In the genomic region with DNA sequence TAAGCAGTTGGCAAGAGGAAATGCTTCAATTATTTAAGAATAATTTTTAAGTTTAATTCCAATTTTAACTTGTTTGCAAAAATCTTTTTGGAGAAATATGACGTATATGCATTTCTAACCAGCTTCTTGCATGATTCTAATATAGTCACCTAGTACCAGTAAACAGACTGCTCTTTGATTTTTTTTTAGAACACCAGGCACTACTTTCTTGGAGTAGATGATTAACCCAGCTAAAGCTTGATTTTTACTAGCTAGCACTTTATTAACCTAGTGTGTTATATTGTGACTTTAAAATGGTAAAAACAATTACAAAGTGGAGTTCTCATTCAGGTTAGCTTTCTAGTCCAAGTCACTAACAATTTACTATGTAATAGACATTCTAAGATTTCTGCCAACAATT, we compare ENCODE assay signal across 21 cellular contexts. TPM values are rescaled to one million over a fixed set of nuclear protein-coding genes. Genes with fewer than 3 reads are reported as not detected.
DNase-seq lines count a peak whose midpoint lies in the region; ATAC-seq, FAIRE-seq and TF ChIP-seq lines count a peak whose summit lies in the region.
"Had no signal": no experiment of that assay in that cellular context is flagged by ENCODE, and none has a peak within 500 bp of the region (broad histone marks: within the 10 kb centered on the region; RNA-seq: fewer than 3 reads in every experiment).

No MANE protein-coding gene starts in this region.

- no peaks in the 10 kb centered on the region for H3K27me3 ChIP-seq in right lobe of liver
- no peaks in the 10 kb centered on the region for H3K27me3 ChIP-seq in HepG2 (ENCODE audit: control insufficient read depth in 1 of 2, insufficient read depth in 2 of 2, low read length in 2 of 2)
- no peaks in the 10 kb centered on the region for H3K27me3 ChIP-seq in body of pancreas
- H3K27me3 ChIP-seq in small intestine (ENCODE audit: control insufficient read depth in 2 of 2, insufficient read depth in 2 of 2, low read length in 2 of 2): no peaks in the 10 kb centered on the region
- H3K27me3 ChIP-seq in osteoblast (ENCODE audit: insufficient read depth, low read length): no peaks in the 10 kb centered on the region

- no peak overlapping the region for H2AFZ ChIP-seq in HepG2 (ENCODE audit: low read length)
- H2AFZ ChIP-seq in osteoblast (ENCODE audit: low read length): no peak overlapping the region

- H3K27ac ChIP-seq in right lobe of liver (no peak overlapping the region), HepG2 (ENCODE audit: extremely low read length, insufficient read depth, low read length) (no peak overlapping the region), body of pancreas (peak overlapping the region in 1 of 4 donors; percentile 41), small intestine (ENCODE audit: low read depth in 1 of 2, low read length in 1 of 2) (no peak overlapping the region), osteoblast (ENCODE audit: low read depth, low read length) (no peak overlapping the region)

- H3K9me3 ChIP-seq in right lobe of liver (no peaks in the 10 kb centered on the region), HepG2 (ENCODE audit: low read length) (no peaks in the 10 kb centered on the region), body of pancreas (no peaks in the 10 kb centered on the region), small intestine (ENCODE audit: control insufficient read depth, low read depth) (no peaks in the 10 kb centered on the region), osteoblast (ENCODE audit: low read depth, low read length) (no peaks in the 10 kb centered on the region)

- H3K79me2 ChIP-seq in HepG2 (ENCODE audit: insufficient read depth, low read length) (no peaks in the 10 kb centered on the region), osteoblast (ENCODE audit: insufficient read depth, low read length) (no peaks in the 10 kb centered on the region)

- TF ChIP-seq EP300 in HepG2 (IDR thresholded peaks at IDR 0.05; ENCODE audit: low read depth in 2 of 2, low read length in 2 of 2): no peak
- TF ChIP-seq EP300 in HepG2 (CRISPR knock-in tag; IDR thresholded peaks at IDR 0.05; ENCODE audit: borderline replicate concordance): no peak

- no peak overlapping the region for H3K9ac ChIP-seq in HepG2 (ENCODE audit: insufficient read depth, low read depth, low read length)

- 17% methylated on average over 1 of the region's 1 CpG for WGBS in right lobe of liver (ENCODE audit: insufficient coverage, low coverage, low lambda C conversion rate, missing lambda C conversion rate)
- 32% methylated on average over 1 of the region's 1 CpG for WGBS in HepG2 (ENCODE audit: low lambda C conversion rate)
- 27 to 33% methylated on average over 1 of the region's 1 CpG for WGBS in body of pancreas, 2 donors
- WGBS in small intestine, 3 donors: 17 to 61% (median 37%) methylated on average over 1 of the region's 1 CpG

- no TSS peak for BruUV-seq in HepG2 (replicated peaks; lab: Mats Ljungman, UMichigan)

- H3K36me3 ChIP-seq in right lobe of liver (no peaks in the 10 kb centered on the region), HepG2 (replicated peaks in 1 of 2; ENCODE audit: control insufficient read depth in 1 of 2, insufficient read depth in 2 of 2, low read length in 2 of 2) (no peaks in the 10 kb centered on the region), body of pancreas (replicated peaks in 1 of 2; ENCODE audit: insufficient read depth in 1 of 2, low read depth in 2 of 2) (no peaks in the 10 kb centered on the region), small intestine (ENCODE audit: control insufficient read depth in 2 of 2, insufficient read depth in 2 of 2, low read length in 2 of 2) (no peaks in the 10 kb centered on the region), osteoblast (ENCODE audit: insufficient read depth, low read length) (peaks cover 5% of the 10 kb centered on the region)

- peak; percentile 68 to 77 (median 73) for ATAC-seq in right lobe of liver
- no peak for ATAC-seq in HepG2
- peak; percentile 60 for ATAC-seq in body of pancreas
- peak; percentile 75 for ATAC-seq in left colon
- ATAC-seq: Right ventricle myocardium inferior had no signal

- TF ChIP-seq RAD21 in HepG2 (CRISPR knock-in tag; IDR thresholded peaks at IDR 0.05): no peak

- H3K4me3 ChIP-seq in right lobe of liver: no peak overlapping the region
- no peak overlapping the region for H3K4me3 ChIP-seq in HepG2 (replicated peaks in 1 of 3; ENCODE audit: insufficient read depth in 1 of 3, low read depth in 2 of 3, low read length in 3 of 3)
- H3K4me3 ChIP-seq in body of pancreas: no peak overlapping the region
- H3K4me3 ChIP-seq in small intestine (ENCODE audit: low read depth in 1 of 2, low read length in 2 of 2): no peak overlapping the region
- no peak overlapping the region for H3K4me3 ChIP-seq in osteoblast (ENCODE audit: insufficient read depth, low read length)

- peaks cover 0 to 6% (median 3%) of the 10 kb centered on the region in 4 donors for H3K4me1 ChIP-seq in right lobe of liver
- peaks cover 15% of the 10 kb centered on the region for H3K4me1 ChIP-seq in HepG2 (ENCODE audit: insufficient read depth, low read length)
- H3K4me1 ChIP-seq in body of pancreas: peaks cover 14% of the 10 kb centered on the region
- H3K4me1 ChIP-seq in small intestine (ENCODE audit: control insufficient read depth in 2 of 2, insufficient read depth in 1 of 2, low read depth in 1 of 2, low read length in 1 of 2): no peaks in the 10 kb centered on the region
- H3K4me1 ChIP-seq in osteoblast (ENCODE audit: insufficient read depth, low read length): peaks cover 7% of the 10 kb centered on the region

- H3K4me2 ChIP-seq in HepG2 (ENCODE audit: low read depth, low read length): no peak overlapping the region
- no peak overlapping the region for H3K4me2 ChIP-seq in osteoblast (ENCODE audit: insufficient read depth, low read length)

- in situ Hi-C loops in HepG2 (cut with HindIII; ENCODE audit: extremely low pct_ligation_motif_present, low pct_unique_long_range_greater_than_20kb): loop anchor here (10.0 kb wide), 1 partner anchor 308 kb away; the partner anchor contains the start of gene DNM1L

- intact Hi-C loops in right lobe of liver (cut with DNase I): loop anchor here in 1 of 2 donors (10.0 kb wide), 1 partner anchor 288 kb away; no protein-coding TSS in a partner anchor
- intact Hi-C loops in HepG2 (cut with micrococcal nuclease; ENCODE audit: unreplicated experiment): loop anchor here (5.0 kb wide), 2 partner anchors 91 to 391 kb away; partner anchors contain the start of gene YARS2
- intact Hi-C loops in body of pancreas (cut with DNase I): loop anchor here (10.0 kb wide), 2 partner anchors 78 to 298 kb away; no protein-coding TSS in a partner anchor
- intact Hi-C loops in left colon (cut with DNase I, micrococcal nuclease): no loop called here

- H4K20me1 ChIP-seq in HepG2 (ENCODE audit: insufficient read depth, low read length) (no peaks in the 10 kb centered on the region), osteoblast (ENCODE audit: insufficient read depth, low read length) (no peaks in the 10 kb centered on the region)

- DNase-seq in right lobe of liver (no peak), HepG2 (ENCODE audit: low spot score) (no peak), body of pancreas (no peak), left colon (no peak), small intestine (peak; percentile 49), GF-D8 (lab: John Stamatoyannopoulos, UW) (no peak), osteoblast (ENCODE audit: insufficient read length, low spot score, missing footprints) (no peak), NCI-H2196 treated with DMSO at 0.1 percent for 48 hours (lab: John Stamatoyannopoulos, UW; ENCODE audit: unreplicated experiment) (no peak)
- DNase-seq: CD4-positive, alpha-beta T cell; COR-L47; GOT3; HCEC 1CT; KG1; NCI-H1105; NCI-H146; NCI-H2029; NCI-H226; NCI-H524; NCI-H82 had no signal

- TF ChIP-seq POLR2A in right lobe of liver (IDR thresholded peaks at IDR 0.05) (no peak), HepG2 (IDR thresholded peaks at IDR 0.05; ENCODE audit: insufficient read depth in 1 of 2, low read depth in 2 of 2, low read length in 2 of 2) (no peak), body of pancreas (IDR thresholded peaks at IDR 0.05) (no peak)

- TF ChIP-seq CTCF in right lobe of liver (IDR thresholded peaks at IDR 0.05) (no peak), HepG2 (CRISPR knock-in tag; IDR thresholded peaks at IDR 0.05) (no peak), body of pancreas (IDR thresholded peaks at IDR 0.05) (no peak), osteoblast (IDR thresholded peaks at IDR 0.05; ENCODE audit: extremely low read depth, low read depth, low read length) (no peak)

- FAIRE-seq in HepG2 (lab: Jason Lieb, UNC) (no peak), small intestine (lab: Jason Lieb, UNC) (no peak)
- FAIRE-seq: GM12892 had no signal

- CTCF ChIA-PET in HepG2 (lab: Yijun Ruan, JAX; ENCODE audit: low intra/inter-chr PET ratio, low total read pairs): interaction anchor here (1.8 kb wide), 1 partner anchor 304 kb away, joined by 14 read pairs; no protein-coding TSS in a partner anchor

- POLR2A ChIA-PET in HepG2 (lab: Yijun Ruan, JAX): no interaction called here

RNA-seq across cellular contexts. Expression of gene FGD4, which starts 32.7 kb away (rescaled TPM):
- total RNA-seq in right lobe of liver (10 to 100 TPM; 15.1 to 29.3 (median 20.3) TPM), HepG2 (2016; rRNA removed; fragmentation: Illumina TruSeq; extraction: Trizol) (4.6 and 5.3 TPM in 2 replicates), body of pancreas (10 to 100 TPM; 36.3 to 54.4 TPM), left colon (10 to 100 TPM; 54.6 to 84.0 TPM), osteoblast (5.6 and 11.9 TPM in 2 replicates)
- 9.9 and 11.4 TPM in 2 replicates for total RNA-seq in HepG2 (2016; cell fraction: cytosol; rRNA removed; fragmentation: Illumina TruSeq; extraction: Trizol; ENCODE audit: low read depth)
- 4.6 and 5.5 TPM in 2 replicates for total RNA-seq in HepG2 (2016; cell fraction: insoluble cytoplasmic fraction; rRNA removed; fragmentation: Illumina TruSeq; extraction: Trizol)
- 4.0 and 5.2 TPM in 2 replicates for total RNA-seq in HepG2 (2016; cell fraction: membrane; rRNA removed; fragmentation: Illumina TruSeq; extraction: Trizol)
- 7.1 and 8.1 TPM in 2 replicates for total RNA-seq in HepG2 (2016; cell fraction: nucleus; rRNA removed; fragmentation: Illumina TruSeq; extraction: Trizol)
- polyA plus RNA-seq in HepG2 (2011; rRNA removed) (4.7 and 6.6 TPM in 2 replicates), small intestine (10 to 100 TPM in 2 of 3 donors, 1 to 10 TPM in 1; 8.2 to 15.2 (median 13.2) TPM)
- polyA plus RNA-seq in HepG2 (2011; cell fraction: cytosol; rRNA removed): 2.0 and 2.4 TPM in 2 replicates
- 6.0 and 6.1 TPM in 2 replicates for polyA plus RNA-seq in HepG2 (2011; cell fraction: nucleus; rRNA removed)
- 4.3 and 6.2 TPM in 2 replicates for polyA plus RNA-seq in HepG2 (2012)
- polyA plus RNA-seq in HepG2 (2016; cell fraction: cytosol; fragmentation: Illumina TruSeq; extraction: Trizol; ENCODE audit: low read depth): 0.24 and 0.28 TPM in 2 replicates
- 1.4 and 2.2 TPM in 2 replicates for polyA plus RNA-seq in HepG2 (2016; cell fraction: insoluble cytoplasmic fraction; fragmentation: Illumina TruSeq; extraction: Trizol; ENCODE audit: low read depth)
- polyA plus RNA-seq in HepG2 (2016; cell fraction: membrane; fragmentation: Illumina TruSeq; extraction: Trizol; ENCODE audit: low read depth): 0.51 and 0.76 TPM in 2 replicates
- 2.9 and 3.8 TPM in 2 replicates for polyA plus RNA-seq in HepG2 (2016; cell fraction: nucleus; fragmentation: Illumina TruSeq; extraction: Trizol; ENCODE audit: insufficient read depth, low read depth)
- 6.9 and 9.3 TPM in 2 replicates for polyA minus RNA-seq in HepG2 (2011; rRNA and poly(A)+ RNA removed; ENCODE audit: low replicate concordance)
- 13.8 and 18.8 TPM in 2 replicates for polyA minus RNA-seq in HepG2 (2011; cell fraction: cytosol; rRNA and poly(A)+ RNA removed)
- polyA minus RNA-seq in HepG2 (2011; cell fraction: nucleus; rRNA and poly(A)+ RNA removed): 42.7 and 45.4 TPM in 2 replicates

Comparison
In these comparisons a context has a peak if more than half of its experiments do, and no peak if none do; other contexts are left out.
1. intact Hi-C loops: an anchor here in HepG2 (5.0 kb wide) and body of pancreas (10.0 kb wide); none called in left colon.